Comparison of ENCODE assay signal across 8 cellular contexts in the genomic region with DNA sequence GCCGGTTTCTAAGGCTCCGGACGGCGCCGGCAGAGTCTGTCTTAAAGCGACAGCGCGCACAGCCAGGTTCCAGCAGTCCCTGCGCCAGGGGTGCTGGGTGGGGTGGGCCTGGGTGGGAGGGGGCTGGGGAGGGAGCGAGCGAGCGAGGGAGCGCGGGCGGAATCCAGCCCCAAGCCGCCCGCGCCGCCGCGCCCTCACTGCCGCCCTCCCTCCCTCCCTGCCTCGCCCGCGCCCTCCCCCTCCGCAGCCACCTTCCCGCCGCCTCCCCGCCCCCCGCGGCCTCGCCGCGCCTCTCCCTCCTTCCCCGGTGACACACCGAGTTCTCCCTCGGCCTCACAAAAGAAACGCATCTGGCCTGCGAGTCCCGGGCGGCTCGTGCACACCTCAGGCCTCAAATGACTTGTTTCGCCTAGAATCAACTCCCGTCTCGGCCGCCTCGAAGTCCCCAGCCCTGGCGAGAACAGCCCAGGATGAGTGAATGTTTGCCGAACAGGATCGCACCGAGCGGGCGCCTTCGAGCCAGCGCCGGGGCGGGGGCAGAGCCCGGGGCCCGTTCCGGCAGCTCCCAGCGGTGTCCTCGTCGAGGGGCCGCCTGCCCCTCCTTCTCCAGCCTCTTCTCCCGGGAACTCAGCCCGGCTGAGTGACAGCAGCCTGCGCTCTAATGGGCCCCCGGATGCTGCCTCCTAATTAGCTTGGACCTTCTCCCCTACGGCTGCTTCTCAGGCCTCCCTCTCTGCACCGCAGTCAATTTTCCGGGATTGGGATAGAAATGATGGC. TPM values are rescaled to one million over a fixed set of nuclear protein-coding genes. Genes with fewer than 3 reads are reported as not detected.
DNase-seq lines count a peak whose midpoint lies in the region; ATAC-seq, FAIRE-seq and TF ChIP-seq lines count a peak whose summit lies in the region.

A gene (minus strand): TSS at position 43 of the 777 bp plus-strand sequence. CDS start 347 bp downstream, outside the sequence.

- no peaks in the 10 kb centered on the region for H3K36me3 ChIP-seq in breast epithelium
- no peaks in the 10 kb centered on the region for H3K36me3 ChIP-seq in lung (ENCODE audit: control insufficient read depth in 2 of 2, insufficient read depth in 2 of 2, low read length in 2 of 2)
- H3K36me3 ChIP-seq in testis (ENCODE audit: low read depth, missing control alignments): no peaks in the 10 kb centered on the region

- H3K4me1 ChIP-seq in breast epithelium: peaks cover 17 to 18% of the 10 kb centered on the region in 2 donors
- peaks cover 8 to 26% of the 10 kb centered on the region in 2 donors for H3K4me1 ChIP-seq in lung (ENCODE audit: control insufficient read depth in 2 of 2, insufficient read depth in 2 of 2, low read length in 2 of 2)
- peaks cover 9% of the 10 kb centered on the region for H3K4me1 ChIP-seq in testis

- no peak for TF ChIP-seq POLR2A in breast epithelium (IDR thresholded peaks at IDR 0.05)
- TF ChIP-seq POLR2A in testis (IDR thresholded peaks at IDR 0.05): no peak

- peak; percentile 66 for DNase-seq in COR-L47 (lab: John Stamatoyannopoulos, UW)
- peak; percentile 57 for DNase-seq in HT-29 (ENCODE audit: low spot score)
- peak; percentile 21 for DNase-seq in RCC 7860 (ENCODE audit: low spot score)
- DNase-seq in breast epithelium (ENCODE audit: low spot score in 2 of 2): no peak
- no peak for DNase-seq in lung (ENCODE audit: low spot score)
- DNase-seq in testis: no peak
- no peak for DNase-seq in DMS153 treated with DMSO at 0.1 percent for 48 hours (lab: John Stamatoyannopoulos, UW; ENCODE audit: unreplicated experiment)

- H3K27me3 ChIP-seq in breast epithelium (peaks cover 19 to 100% of the 10 kb centered on the region in 2 donors), lung (ENCODE audit: control insufficient read depth, insufficient read depth) (peaks cover 18% of the 10 kb centered on the region), testis (no peaks in the 10 kb centered on the region)

- H3K27ac ChIP-seq in breast epithelium: no peak within 1 kb of the TSS
- no peak within 1 kb of the TSS for H3K27ac ChIP-seq in lung (ENCODE audit: low read depth in 1 of 2, low read length in 1 of 2)
- no peak within 1 kb of the TSS for H3K27ac ChIP-seq in testis

- no peak for ATAC-seq in lung (ENCODE audit: insufficient read depth, low FRiP score)
- no peak for ATAC-seq in HG02588 (IDR thresholded peaks at IDR 0.05; ENCODE audit: unreplicated experiment)

- intact Hi-C loops in breast epithelium (cut with DNase I; ENCODE audit: low total_unique reads): no loop called here
- intact Hi-C loops in testis (cut with DNase I; ENCODE audit: low total_unique reads): no loop called here

- no peaks in the 10 kb centered on the region for H3K9me3 ChIP-seq in breast epithelium
- peaks cover 0 to 14% of the 10 kb centered on the region in 2 donors for H3K9me3 ChIP-seq in lung (ENCODE audit: control insufficient read depth in 2 of 2, insufficient read depth in 1 of 2, low read length in 1 of 2)
- H3K9me3 ChIP-seq in testis: no peaks in the 10 kb centered on the region

- WGBS in lung, 2 donors: 6 to 7% methylated on average over 53 to 71 of the region's 71 CpGs
- WGBS in testis, 2 donors: 19 to 50% methylated on average over 1 to 60 of the region's 71 CpGs

- no peak for FAIRE-seq in RCC 7860 (lab: Jason Lieb, UNC)

- TF ChIP-seq CTCF in breast epithelium (IDR thresholded peaks at IDR 0.05) (no peak), lung (IDR thresholded peaks at IDR 0.05; ENCODE audit: control extremely low read depth, extremely low read depth) (no peak), testis (IDR thresholded peaks at IDR 0.05) (no peak)

- H3K4me3 ChIP-seq in breast epithelium: peak within 1 kb of the TSS; percentile 46 to 66 (median 48)
- peak within 1 kb of the TSS; percentile 3 for H3K4me3 ChIP-seq in lung
- peak within 1 kb of the TSS; percentile 34 to 49 for H3K4me3 ChIP-seq in testis

RNA-seq across cellular contexts. Expression of the gene that starts here (rescaled TPM):
- total RNA-seq in HT-29 (2014; rRNA removed; shearing (Covaris generic)): 41.8 and 49.8 TPM in 2 replicates
- total RNA-seq in breast epithelium (1 to 10 TPM in 1 of 3 donors, under 1 TPM in 2; 0.15 to 2.1 (median 0.33) TPM), lung (under 1 TPM; 0.43 to 0.55 TPM), testis (1 to 10 TPM; 3.0 to 4.1 TPM)
- polyA plus RNA-seq in lung (1 to 10 TPM in 1 of 2 donors, under 1 TPM in 1; 0.89 to 1.3 TPM), testis (ENCODE audit: insufficient read depth, low read depth, low replicate concordance) (3.6 TPM)

Comparison
In these comparisons a context has a peak if more than half of its experiments do, and no peak if none do; other contexts are left out.
1. DNase-seq: peak in COR-L47 (single experiment), HT-29 (single experiment) and RCC 7860 (single experiment); none in breast epithelium (0 of 2), lung (single experiment), testis (single experiment) and DMS153 treated with DMSO at 0.1 percent for 48 hours (single experiment).
2. Peak in every context shown above with its lines, with median percentiles within 50 percentile points of each other: H3K4me3 ChIP-seq.